In the genomic region with DNA sequence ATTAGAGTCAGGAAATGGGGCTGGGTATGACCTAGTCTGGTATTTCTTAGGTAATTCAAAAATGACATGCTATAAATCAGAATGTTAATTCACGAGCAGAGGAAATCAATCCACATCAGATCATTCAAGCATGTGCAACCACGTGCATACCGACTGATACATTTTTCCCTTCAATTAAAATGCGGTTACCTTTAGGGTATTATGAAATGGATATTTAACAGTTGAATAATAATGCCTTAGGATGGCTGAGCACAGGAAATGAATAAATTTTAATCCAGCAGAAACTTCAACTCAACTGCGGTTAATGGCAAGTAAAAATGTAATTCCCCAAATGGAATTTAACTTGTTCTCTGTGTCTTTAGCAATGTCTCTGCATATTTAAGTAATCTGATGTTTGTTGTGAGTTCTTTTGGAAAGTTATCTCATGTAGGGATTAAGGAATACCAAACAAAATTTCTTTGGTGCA, we compare ENCODE assay signal across 19 cellular contexts. TPM values are rescaled to one million over a fixed set of nuclear protein-coding genes. Genes with fewer than 3 reads are reported as not detected.
DNase-seq lines count a peak whose midpoint lies in the region; ATAC-seq, FAIRE-seq and TF ChIP-seq lines count a peak whose summit lies in the region.
"Had no signal": no experiment of that assay in that cellular context is flagged by ENCODE, and none has a peak within 500 bp of the region (broad histone marks: within the 10 kb centered on the region; RNA-seq: fewer than 3 reads in every experiment).

No MANE protein-coding gene starts in this region.

- H3K4me2 ChIP-seq in HepG2 (ENCODE audit: low read depth, low read length) = no peak overlapping the region
- no peak overlapping the region for H3K4me2 ChIP-seq in SK-N-SH

- FAIRE-seq in HepG2 (lab: Jason Lieb, UNC) (no peak), D721Med (lab: Jason Lieb, UNC) (no peak)
- FAIRE-seq: frontal cortex had no signal

- no peaks in the 10 kb centered on the region for H4K20me1 ChIP-seq in HepG2 (ENCODE audit: insufficient read depth, low read length)
- H4K20me1 ChIP-seq in SK-N-SH (ENCODE audit: insufficient read depth) = no peaks in the 10 kb centered on the region

- DNase-seq in HepG2 (ENCODE audit: low spot score) (no peak), right lobe of liver (no peak), SK-N-SH (no peak), D721Med (ENCODE audit: insufficient read length, low spot score) (no peak), upper lobe of left lung (no peak)
- DNase-seq: activated naive CD4-positive, alpha-beta T cell treated with anti-CD3 and anti-CD28 coated beads, Interleukin-2, amount 10 ng/mL, durations not matched to agents 7 days and 5 days; BE2C; cerebellar nuclear complex; DND-41; HFFc6; posterior cingulate gyrus; SW 1271 had no signal

- H3K9ac ChIP-seq in HepG2 (ENCODE audit: insufficient read depth, low read depth, low read length) = no peak overlapping the region
- H3K9ac ChIP-seq in SK-N-SH = no peak overlapping the region
- peak overlapping the region; percentile 1; the same call in 1 of the 2 replicates for H3K9ac ChIP-seq in iPS-20b (ENCODE audit: low read depth, low read length)

- intact Hi-C loops in HepG2 (cut with micrococcal nuclease; ENCODE audit: unreplicated experiment) (loop anchor here (10.0 kb wide), 1 partner anchor 209 kb away; no protein-coding TSS in a partner anchor), right lobe of liver (cut with DNase I) (no loop called here)

- ATAC-seq in HepG2 (no peak), right lobe of liver (no peak), HG03457 (IDR thresholded peaks at IDR 0.05; ENCODE audit: unreplicated experiment) (no peak), upper lobe of left lung (ENCODE audit: low FRiP score in 2 of 2) (no peak), GM19035 (IDR thresholded peaks at IDR 0.05; ENCODE audit: unreplicated experiment) (no peak)

- TF ChIP-seq RAD21 in HepG2 (CRISPR knock-in tag; IDR thresholded peaks at IDR 0.05) (no peak), SK-N-SH (IDR thresholded peaks at IDR 0.05; ENCODE audit: low read length) (no peak)

- H3K27ac ChIP-seq in HepG2 (ENCODE audit: extremely low read length, insufficient read depth, low read length) = no peak overlapping the region
- H3K27ac ChIP-seq in right lobe of liver = no peak overlapping the region
- no peak overlapping the region for H3K27ac ChIP-seq in SK-N-SH (ENCODE audit: low read depth in 2 of 2, low read length in 1 of 2)
- H3K27ac ChIP-seq in iPS-20b (ENCODE audit: low read length) = no peak overlapping the region
- H3K27ac ChIP-seq in upper lobe of left lung = no peak overlapping the region

- H3K4me3 ChIP-seq in HepG2 (replicated peaks in 1 of 3; ENCODE audit: insufficient read depth in 1 of 3, low read depth in 2 of 3, low read length in 3 of 3) (no peak overlapping the region), right lobe of liver (no peak overlapping the region), SK-N-SH (ENCODE audit: low read depth in 2 of 2, low read length in 1 of 2) (no peak overlapping the region), iPS-20b (ENCODE audit: low read length) (no peak overlapping the region), upper lobe of left lung (no peak overlapping the region)

- TF ChIP-seq CTCF in HepG2 (CRISPR knock-in tag; IDR thresholded peaks at IDR 0.05) (no peak), right lobe of liver (IDR thresholded peaks at IDR 0.05) (no peak), SK-N-SH (IDR thresholded peaks at IDR 0.05) (no peak), D721Med (IDR thresholded peaks at IDR 0.05; ENCODE audit: insufficient read depth, missing control alignments) (no peak), upper lobe of left lung (IDR thresholded peaks at IDR 0.05) (no peak)

- no peaks in the 10 kb centered on the region for H3K36me3 ChIP-seq in HepG2 (replicated peaks in 1 of 2; ENCODE audit: control insufficient read depth in 1 of 2, insufficient read depth in 2 of 2, low read length in 2 of 2)
- H3K36me3 ChIP-seq in right lobe of liver = no peaks in the 10 kb centered on the region
- H3K36me3 ChIP-seq in SK-N-SH (replicated peaks in 1 of 2; ENCODE audit: control insufficient read depth in 1 of 2, insufficient read depth in 2 of 2, low read length in 1 of 2) = no peaks in the 10 kb centered on the region
- H3K36me3 ChIP-seq in iPS-20b (ENCODE audit: insufficient read depth, low read depth, low read length) = no peaks in the 10 kb centered on the region
- no peaks in the 10 kb centered on the region for H3K36me3 ChIP-seq in upper lobe of left lung
- H3K36me3 ChIP-seq: BE2C, thoracic aorta had no signal

- H2AFZ ChIP-seq in HepG2 (ENCODE audit: low read length) (no peak overlapping the region), SK-N-SH (ENCODE audit: low read depth) (no peak overlapping the region)

- H3K79me2 ChIP-seq in HepG2 (ENCODE audit: insufficient read depth, low read length) (no peaks in the 10 kb centered on the region), SK-N-SH (ENCODE audit: insufficient read depth) (no peaks in the 10 kb centered on the region)

- POLR2A ChIA-PET in HepG2 (lab: Yijun Ruan, JAX) = no interaction called here
- POLR2A ChIA-PET in SK-N-SH (lab: Yijun Ruan, JAX) = no interaction called here

- TF ChIP-seq POLR2A in HepG2 (IDR thresholded peaks at IDR 0.05; ENCODE audit: insufficient read depth in 1 of 2, low read depth in 2 of 2, low read length in 2 of 2) (no peak), right lobe of liver (IDR thresholded peaks at IDR 0.05) (no peak), upper lobe of left lung (IDR thresholded peaks at IDR 0.05) (no peak)

- H3K27me3 ChIP-seq in HepG2 (ENCODE audit: control insufficient read depth in 1 of 2, insufficient read depth in 2 of 2, low read length in 2 of 2) (peaks cover 0 to 16% of the 10 kb centered on the region in 2 experiments; a peak in 1 of 5 replicates), right lobe of liver (peaks cover 0 to 7% of the 10 kb centered on the region in 2 donors), SK-N-SH (ENCODE audit: insufficient read depth) (no peaks in the 10 kb centered on the region), iPS-20b (ENCODE audit: insufficient read depth, low read length) (peaks cover 3% of the 10 kb centered on the region; the same call in 1 of the 2 replicates), upper lobe of left lung (no peaks in the 10 kb centered on the region)
- H3K27me3 ChIP-seq: BE2C had no signal

- WGBS in HepG2 (ENCODE audit: low lambda C conversion rate) = 43% methylated on average over 5 of the region's 5 CpGs
- WGBS in right lobe of liver (ENCODE audit: insufficient coverage, low coverage, low lambda C conversion rate, missing lambda C conversion rate) = 73% methylated on average over 5 of the region's 5 CpGs
- 68% methylated on average over 5 of the region's 5 CpGs for WGBS in SK-N-SH (ENCODE audit: low lambda C conversion rate)
- 56 to 62% methylated on average over 5 of the region's 5 CpGs for WGBS in upper lobe of left lung, 2 donors

- no peak for TF ChIP-seq EP300 in HepG2 (IDR thresholded peaks at IDR 0.05; ENCODE audit: low read depth in 2 of 2, low read length in 2 of 2)
- TF ChIP-seq EP300 in HepG2 (CRISPR knock-in tag; IDR thresholded peaks at IDR 0.05; ENCODE audit: borderline replicate concordance) = no peak
- no peak for TF ChIP-seq EP300 in SK-N-SH (IDR thresholded peaks at IDR 0.05; ENCODE audit: borderline replicate concordance in 1 of 2, low read depth in 1 of 2, low read length in 1 of 2)
- TF ChIP-seq EP300 in upper lobe of left lung (IDR thresholded peaks at IDR 0.05) = no peak

- in situ Hi-C loops in HepG2 (cut with HindIII; ENCODE audit: extremely low pct_ligation_motif_present, low pct_unique_long_range_greater_than_20kb) = no loop called here

- no peaks in the 10 kb centered on the region for H3K9me2 ChIP-seq in SK-N-SH

- H3F3A ChIP-seq in SK-N-SH (replicated peaks; ENCODE audit: insufficient read depth) = no peaks in the 10 kb centered on the region

- H3K4me1 ChIP-seq in HepG2 (ENCODE audit: insufficient read depth, low read length) = no peaks in the 10 kb centered on the region
- no peaks in the 10 kb centered on the region for H3K4me1 ChIP-seq in right lobe of liver
- peaks cover 3 to 13% of the 10 kb centered on the region in 2 experiments; a peak in 3 of 4 replicates for H3K4me1 ChIP-seq in SK-N-SH (ENCODE audit: control insufficient read depth in 1 of 2, insufficient read depth in 2 of 2, low read depth in 1 of 2, low read length in 1 of 2)
- peaks cover 39% of the 10 kb centered on the region; the same call in 1 of the 2 replicates for H3K4me1 ChIP-seq in iPS-20b (ENCODE audit: insufficient read depth, low read length)
- H3K4me1 ChIP-seq in upper lobe of left lung = peaks cover 5 to 15% (median 13%) of the 10 kb centered on the region in 4 donors
- H3K4me1 ChIP-seq: BE2C had no signal

- BruUV-seq in HepG2 (replicated peaks; lab: Mats Ljungman, UMichigan) = no TSS peak

- no peaks in the 10 kb centered on the region for H3K9me3 ChIP-seq in HepG2 (ENCODE audit: low read length)
- H3K9me3 ChIP-seq in right lobe of liver = no peaks in the 10 kb centered on the region
- no peaks in the 10 kb centered on the region for H3K9me3 ChIP-seq in SK-N-SH
- no peaks in the 10 kb centered on the region for H3K9me3 ChIP-seq in iPS-20b (ENCODE audit: insufficient read depth, low read depth, low read length)
- H3K9me3 ChIP-seq in upper lobe of left lung = no peaks in the 10 kb centered on the region
- H3K9me3 ChIP-seq: BE2C, thoracic aorta had no signal

- CTCF ChIA-PET in HepG2 (lab: Yijun Ruan, JAX; ENCODE audit: low intra/inter-chr PET ratio, low total read pairs) (no interaction called here), SK-N-SH (lab: Yijun Ruan, JAX) (no interaction called here)

RNA-seq across cellular contexts. Expression of a gene that starts 9.2 kb away (rescaled TPM):
- not detected in 2 replicates for total RNA-seq in HepG2 (2016; rRNA removed; fragmentation: Illumina TruSeq; extraction: Trizol)
- total RNA-seq in HepG2 (2016; cell fraction: cytosol; rRNA removed; fragmentation: Illumina TruSeq; extraction: Trizol; ENCODE audit: low read depth) = not detected in 2 replicates
- not detected in 2 replicates for total RNA-seq in HepG2 (2016; cell fraction: insoluble cytoplasmic fraction; rRNA removed; fragmentation: Illumina TruSeq; extraction: Trizol)
- total RNA-seq in HepG2 (2016; cell fraction: membrane; rRNA removed; fragmentation: Illumina TruSeq; extraction: Trizol) = not detected in 2 replicates
- total RNA-seq in HepG2 (2016; cell fraction: nucleus; rRNA removed; fragmentation: Illumina TruSeq; extraction: Trizol) = not detected in 2 replicates
- polyA plus RNA-seq in HepG2 (2011; rRNA removed) = 0.04 TPM in 1 of 2 replicates, not detected in the other
- not detected in 2 replicates for polyA plus RNA-seq in HepG2 (2011; cell fraction: cytosol; rRNA removed)
- 0.21 and 0.32 TPM in 2 replicates for polyA plus RNA-seq in HepG2 (2011; cell fraction: nucleus; rRNA removed)
- polyA plus RNA-seq in HepG2 (2012) = not detected in 2 replicates
- polyA plus RNA-seq in HepG2 (2016; cell fraction: cytosol; fragmentation: Illumina TruSeq; extraction: Trizol; ENCODE audit: low read depth) = not detected in 2 replicates
- polyA plus RNA-seq in HepG2 (2016; cell fraction: insoluble cytoplasmic fraction; fragmentation: Illumina TruSeq; extraction: Trizol; ENCODE audit: low read depth) = not detected in 2 replicates
- not detected in 2 replicates for polyA plus RNA-seq in HepG2 (2016; cell fraction: membrane; fragmentation: Illumina TruSeq; extraction: Trizol; ENCODE audit: low read depth)
- not detected in 2 replicates for polyA plus RNA-seq in HepG2 (2016; cell fraction: nucleus; fragmentation: Illumina TruSeq; extraction: Trizol; ENCODE audit: insufficient read depth, low read depth)
- 0.14 TPM in 1 of 2 replicates, not detected in the other for polyA minus RNA-seq in HepG2 (2011; rRNA and poly(A)+ RNA removed; ENCODE audit: low replicate concordance)
- not detected in 2 replicates for polyA minus RNA-seq in HepG2 (2011; cell fraction: cytosol; rRNA and poly(A)+ RNA removed)
- polyA minus RNA-seq in HepG2 (2011; cell fraction: nucleus; rRNA and poly(A)+ RNA removed) = not detected in 2 replicates
- total RNA-seq in right lobe of liver = not detected
- polyA plus RNA-seq in SK-N-SH (2012; rRNA removed) = 0.03 TPM in 1 of 2 replicates, not detected in the other
- 0.04 TPM in 1 of 2 replicates, not detected in the other for polyA plus RNA-seq in SK-N-SH (2012; cell fraction: cytosol; rRNA removed)
- polyA plus RNA-seq in SK-N-SH (2012; cell fraction: nucleus; rRNA removed) = 0.05 TPM in 1 of 2 replicates, not detected in the other
- 1 to 10 TPM in 2 of 6 donors, not detected in 4; 1.1 to 2.8 TPM for total RNA-seq in upper lobe of left lung
- total RNA-seq: frontal cortex, HFFc6, OCI-LY7 had no signal

RNA-seq across cellular contexts. Expression of a gene that starts 17.1 kb away (rescaled TPM):
- total RNA-seq in HepG2 (2016; rRNA removed; fragmentation: Illumina TruSeq; extraction: Trizol) (0.17 and 0.22 TPM in 2 replicates), right lobe of liver (not detected), upper lobe of left lung (under 1 TPM in 2 of 6 donors, not detected in 4; 0.20 to 0.34 TPM)
- total RNA-seq in HepG2 (2016; cell fraction: cytosol; rRNA removed; fragmentation: Illumina TruSeq; extraction: Trizol; ENCODE audit: low read depth) = not detected in 2 replicates
- total RNA-seq in HepG2 (2016; cell fraction: insoluble cytoplasmic fraction; rRNA removed; fragmentation: Illumina TruSeq; extraction: Trizol) = 0.24 TPM in 2 replicates
- 0.06 TPM in 1 of 2 replicates, not detected in the other for total RNA-seq in HepG2 (2016; cell fraction: membrane; rRNA removed; fragmentation: Illumina TruSeq; extraction: Trizol)
- total RNA-seq in HepG2 (2016; cell fraction: nucleus; rRNA removed; fragmentation: Illumina TruSeq; extraction: Trizol) = 0.88 and 1.2 TPM in 2 replicates
- polyA plus RNA-seq in HepG2 (2011; rRNA removed) (0.20 and 0.39 TPM in 2 replicates), SK-N-SH (2012; rRNA removed) (176 and 243 TPM in 2 replicates)
- 0.11 and 0.32 TPM in 2 replicates for polyA plus RNA-seq in HepG2 (2011; cell fraction: cytosol; rRNA removed)
- 0.27 and 0.93 TPM in 2 replicates for polyA plus RNA-seq in HepG2 (2011; cell fraction: nucleus; rRNA removed)
- not detected in 2 replicates for polyA plus RNA-seq in HepG2 (2012)
- not detected in 2 replicates for polyA plus RNA-seq in HepG2 (2016; cell fraction: cytosol; fragmentation: Illumina TruSeq; extraction: Trizol; ENCODE audit: low read depth)
- polyA plus RNA-seq in HepG2 (2016; cell fraction: insoluble cytoplasmic fraction; fragmentation: Illumina TruSeq; extraction: Trizol; ENCODE audit: low read depth) = 0.58 TPM in 1 of 2 replicates, not detected in the other
- not detected in 2 replicates for polyA plus RNA-seq in HepG2 (2016; cell fraction: membrane; fragmentation: Illumina TruSeq; extraction: Trizol; ENCODE audit: low read depth)
- 0.86 and 1.1 TPM in 2 replicates for polyA plus RNA-seq in HepG2 (2016; cell fraction: nucleus; fragmentation: Illumina TruSeq; extraction: Trizol; ENCODE audit: insufficient read depth, low read depth)
- polyA minus RNA-seq in HepG2 (2011; rRNA and poly(A)+ RNA removed; ENCODE audit: low replicate concordance) = 0.12 and 15.7 TPM in 2 replicates
- 0.49 TPM in 1 of 2 replicates, not detected in the other for polyA minus RNA-seq in HepG2 (2011; cell fraction: cytosol; rRNA and poly(A)+ RNA removed)
- polyA minus RNA-seq in HepG2 (2011; cell fraction: nucleus; rRNA and poly(A)+ RNA removed) = 0.50 TPM in 1 of 2 replicates, not detected in the other
- 108 and 129 TPM in 2 replicates for polyA plus RNA-seq in SK-N-SH (2012; cell fraction: cytosol; rRNA removed)
- 529 and 562 TPM in 2 replicates for polyA plus RNA-seq in SK-N-SH (2012; cell fraction: nucleus; rRNA removed)
- total RNA-seq: endodermal cell, OCI-LY7, thoracic aorta had no signal
